18 cellular contexts compared by ENCODE assay signal in the genomic region with DNA sequence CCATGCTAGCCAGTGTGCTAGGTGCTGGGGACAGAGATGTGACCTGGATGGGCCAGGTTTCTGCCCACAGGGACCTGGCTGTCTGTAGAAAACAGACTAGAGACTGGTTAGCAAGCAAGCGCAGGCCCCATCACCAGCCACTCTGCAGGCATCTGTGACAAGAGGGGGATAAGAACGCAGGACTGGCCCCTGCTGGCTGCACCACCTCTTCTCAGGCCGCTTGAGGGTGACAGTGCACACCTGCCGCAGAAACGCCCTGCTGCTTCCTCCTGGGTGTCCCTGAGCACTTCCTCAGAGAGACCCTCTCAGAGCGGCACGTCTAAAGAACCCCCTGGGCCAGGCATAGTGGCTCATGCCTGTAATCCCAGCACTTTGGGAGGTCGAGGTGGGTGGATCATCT. TPM values are rescaled to one million over a fixed set of nuclear protein-coding genes. Genes with fewer than 3 reads are reported as not detected.
"Had no signal": no experiment of that assay in that cellular context is flagged by ENCODE, and none has a peak within 500 bp of the region (broad histone marks: within the 10 kb centered on the region; RNA-seq: fewer than 3 reads in every experiment).

No MANE protein-coding gene starts in this region.

- H3K27ac ChIP-seq: ascending aorta, breast epithelium, gastrocnemius medialis, pancreas, tibial artery, vagina had no signal

- H3K36me3 ChIP-seq: ascending aorta, breast epithelium, gastrocnemius medialis, heart left ventricle, pancreas, tibial artery, vagina had no signal

- H3K4me3 ChIP-seq: ascending aorta, breast epithelium, gastrocnemius medialis, heart left ventricle, pancreas, tibial artery, vagina had no signal

- H3K27me3 ChIP-seq: ascending aorta, breast epithelium, gastrocnemius medialis, heart left ventricle, pancreas, vagina had no signal

- H3K4me3 Mint-ChIP-seq: activated CD4-positive, alpha-beta T cell treated with anti-CD3 and anti-CD28 coated beads, Interleukin-2, amount 10 ng/mL, durations not matched to agents 24 days and 14 days; activated naive CD8-positive, alpha-beta T cell treated with anti-CD3 and anti-CD28 coated beads, Interleukin-2, amount 10 ng/mL, durations not matched to agents 7 days and 5 days; activated T-helper 1 cell treated with anti-CD3 and anti-CD28 coated beads, Interleukin-12 subunit alpha, Interleukin-12 subunit beta, Interleukin-2, Interleukin-4 antibody, amounts not matched to agents 30 ng/mL and 10 ng/mL and 1 ng/mL, durations not matched to agents 14 hours and 24 hours and 36 hours; stimulated activated effector memory CD8-positive, alpha-beta T cell treated with anti-CD3 and anti-CD28 coated beads, Interleukin-12 subunit alpha, Interleukin-12 subunit beta, amount 100 ng/mL, for 72 hours; T-helper 2 cell treated with Interferon-gamma antibody and Interleukin-4, amounts not matched to agents 5 μg/mL and 100 μg/mL, for 36 hours had no signal

- H3K9me3 ChIP-seq: ascending aorta, breast epithelium, gastrocnemius medialis, heart left ventricle, pancreas, tibial artery, vagina had no signal

- H3K36me3 Mint-ChIP-seq: activated naive CD8-positive, alpha-beta T cell treated with anti-CD3 and anti-CD28 coated beads, Interleukin-2, amount 10 ng/mL, durations not matched to agents 7 days and 5 days; stimulated activated effector memory CD8-positive, alpha-beta T cell treated with anti-CD3 and anti-CD28 coated beads, Interleukin-12 subunit alpha, Interleukin-12 subunit beta, amount 100 ng/mL, for 72 hours had no signal

- H3K9me3 Mint-ChIP-seq: activated CD4-positive, alpha-beta T cell treated with anti-CD3 and anti-CD28 coated beads, Interleukin-2, amount 10 ng/mL, durations not matched to agents 24 days and 14 days; activated naive CD8-positive, alpha-beta T cell treated with anti-CD3 and anti-CD28 coated beads, Interleukin-2, amount 10 ng/mL, durations not matched to agents 7 days and 5 days; activated T-helper 1 cell treated with anti-CD3 and anti-CD28 coated beads, Interleukin-12 subunit alpha, Interleukin-12 subunit beta, Interleukin-2, Interleukin-4 antibody, amounts not matched to agents 30 ng/mL and 10 ng/mL and 1 ng/mL, durations not matched to agents 14 hours and 24 hours and 36 hours; stimulated activated effector memory CD8-positive, alpha-beta T cell treated with anti-CD3 and anti-CD28 coated beads, Interleukin-12 subunit alpha, Interleukin-12 subunit beta, amount 100 ng/mL, for 72 hours; T-helper 2 cell treated with Interferon-gamma antibody and Interleukin-4, amounts not matched to agents 5 μg/mL and 100 μg/mL, for 36 hours had no signal

- H3K27ac Mint-ChIP-seq: activated CD4-positive, alpha-beta T cell treated with anti-CD3 and anti-CD28 coated beads, Interleukin-2, amount 10 ng/mL, durations not matched to agents 24 days and 14 days; activated naive CD8-positive, alpha-beta T cell treated with anti-CD3 and anti-CD28 coated beads, Interleukin-2, amount 10 ng/mL, durations not matched to agents 7 days and 5 days; activated T-helper 1 cell treated with anti-CD3 and anti-CD28 coated beads, Interleukin-12 subunit alpha, Interleukin-12 subunit beta, Interleukin-2, Interleukin-4 antibody, amounts not matched to agents 30 ng/mL and 10 ng/mL and 1 ng/mL, durations not matched to agents 14 hours and 24 hours and 36 hours; T-helper 2 cell treated with Interferon-gamma antibody and Interleukin-4, amounts not matched to agents 5 μg/mL and 100 μg/mL, for 36 hours had no signal

- DNase-seq: activated CD4-positive, alpha-beta T cell treated with anti-CD3 and anti-CD28 coated beads, Interleukin-2, amount 10 ng/mL, durations not matched to agents 24 days and 14 days; activated CD4-positive, CD25-positive, alpha-beta regulatory T cell; activated naive CD8-positive, alpha-beta T cell treated with anti-CD3 and anti-CD28 coated beads, Interleukin-2, amount 10 ng/mL, durations not matched to agents 7 days and 5 days; erythroblast; gastrocnemius medialis; heart left ventricle; midbrain; tibial artery had no signal

- H3K4me1 ChIP-seq: breast epithelium, gastrocnemius medialis, pancreas had no signal

- ATAC-seq: stimulated activated effector memory CD8-positive, alpha-beta T cell treated with anti-CD3 and anti-CD28 coated beads, Interleukin-12 subunit alpha, Interleukin-12 subunit beta, amount 100 ng/mL, for 72 hours had no signal

- H3K4me1 Mint-ChIP-seq: activated naive CD8-positive, alpha-beta T cell treated with anti-CD3 and anti-CD28 coated beads, Interleukin-2, amount 10 ng/mL, durations not matched to agents 7 days and 5 days had no signal

RNA-seq across cellular contexts. Expression of gene SLC16A8, which starts 32.7 kb away (rescaled TPM):
- total RNA-seq: activated CD4-positive, alpha-beta T cell treated with anti-CD3 and anti-CD28 coated beads, Interleukin-2, amount 10 ng/mL, durations not matched to agents 24 days and 14 days; activated naive CD8-positive, alpha-beta T cell treated with anti-CD3 and anti-CD28 coated beads, Interleukin-2, amount 10 ng/mL, durations not matched to agents 7 days and 5 days; ascending aorta; heart left ventricle had no signal
- polyA plus RNA-seq: neural cell had no signal

RNA-seq across cellular contexts. Expression of gene BAIAP2L2, which starts 59.2 kb away (rescaled TPM):
- total RNA-seq: ascending aorta, cerebellum, dermis microvascular lymphatic vessel endothelial cell, vagina had no signal
